Comparison of ENCODE assay signal across 1 cellular context in the genomic region with DNA sequence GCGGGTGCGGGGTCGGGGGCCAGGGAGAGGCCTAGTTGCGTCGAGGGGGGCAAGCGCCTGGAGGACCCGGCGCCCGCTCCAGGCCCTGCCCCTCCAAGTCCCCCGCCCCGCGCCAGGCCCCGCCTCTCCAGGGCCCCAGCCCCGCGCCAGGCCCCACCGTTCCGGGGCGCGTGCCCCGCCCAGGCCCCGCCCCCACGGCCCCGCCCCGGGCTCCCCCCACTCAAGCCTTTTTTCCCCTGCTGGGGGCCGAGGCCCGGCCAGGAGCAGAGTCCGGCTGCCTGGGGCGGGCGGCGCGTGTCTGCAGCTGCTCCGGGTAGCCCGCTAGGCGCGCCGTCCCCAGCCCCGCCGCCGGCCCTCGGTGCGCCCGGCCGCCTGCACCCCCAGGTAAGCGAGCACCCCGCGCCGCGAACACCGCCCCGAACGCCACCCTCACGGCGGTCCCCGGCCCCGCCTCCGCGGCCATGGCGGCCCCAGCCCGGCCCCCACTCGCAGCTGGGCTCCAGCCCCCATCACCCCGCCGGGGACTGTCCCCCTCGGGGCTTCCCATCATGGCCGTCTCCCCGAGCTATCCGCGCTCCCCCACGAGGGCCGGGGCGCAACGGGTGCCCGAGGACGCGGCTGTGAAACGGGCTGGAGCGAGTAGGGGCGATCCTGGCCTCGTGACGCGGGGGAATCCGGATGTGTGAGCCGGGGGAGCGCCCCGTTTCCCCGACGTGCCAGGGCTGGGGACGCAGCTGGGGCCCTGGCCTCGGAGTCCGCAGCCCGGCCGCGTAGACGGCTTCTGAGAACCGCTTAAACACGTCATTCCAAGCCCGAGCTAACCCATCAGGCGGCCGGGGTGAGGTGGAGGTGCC.
TF ChIP-seq lines count a peak whose summit lies in the region.

A gene with protein sequence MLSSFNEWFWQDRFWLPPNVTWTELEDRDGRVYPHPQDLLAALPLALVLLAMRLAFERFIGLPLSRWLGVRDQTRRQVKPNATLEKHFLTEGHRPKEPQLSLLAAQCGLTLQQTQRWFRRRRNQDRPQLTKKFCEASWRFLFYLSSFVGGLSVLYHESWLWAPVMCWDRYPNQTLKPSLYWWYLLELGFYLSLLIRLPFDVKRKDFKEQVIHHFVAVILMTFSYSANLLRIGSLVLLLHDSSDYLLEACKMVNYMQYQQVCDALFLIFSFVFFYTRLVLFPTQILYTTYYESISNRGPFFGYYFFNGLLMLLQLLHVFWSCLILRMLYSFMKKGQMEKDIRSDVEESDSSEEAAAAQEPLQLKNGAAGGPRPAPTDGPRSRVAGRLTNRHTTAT (plus strand): TSS at position 260 of the 854 bp plus-strand sequence. CDS start 41,707 bp downstream, outside the sequence.

TF ChIP-seq in HepG2, 621 proteins besides CTCF, POLR2A, EP300 and RAD21 (continued from another document and continues in another):
- TF ChIP-seq, protein P1, sequence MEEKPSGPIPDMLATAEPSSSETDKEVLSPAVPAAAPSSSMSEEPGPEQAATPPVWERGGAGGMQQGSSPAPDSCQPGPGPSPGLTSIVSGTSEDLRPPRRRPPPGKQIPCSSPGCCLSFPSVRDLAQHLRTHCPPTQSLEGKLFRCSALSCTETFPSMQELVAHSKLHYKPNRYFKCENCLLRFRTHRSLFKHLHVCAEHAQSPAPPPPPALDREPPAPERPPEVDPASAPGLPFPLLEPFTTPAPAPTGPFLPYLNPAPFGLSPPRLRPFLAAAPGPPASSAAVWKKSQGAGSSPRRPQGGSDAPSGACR (CRISPR knock-in tag; IDR thresholded peaks at IDR 0.05) = 0 out of 2 replicates have a peak, but pooled peaks have one; percentile 5
- TF ChIP-seq MYC (CRISPR knock-in tag; IDR thresholded peaks at IDR 0.05; ENCODE audit: borderline replicate concordance) (peak; percentile 65; the same call in 1 of the 2 replicates), EEA1 (CRISPR knock-in tag; IDR thresholded peaks at IDR 0.05; ENCODE audit: borderline replicate concordance) (no peak), ZNF335 (CRISPR knock-in tag; IDR thresholded peaks at IDR 0.05) (no peak), CEBPG (CRISPR knock-in tag; IDR thresholded peaks at IDR 0.05) (no peak), ZNF782 (CRISPR knock-in tag; IDR thresholded peaks at IDR 0.05; ENCODE audit: borderline replicate concordance) (no peak), ZNF292 (CRISPR knock-in tag; IDR thresholded peaks at IDR 0.05; ENCODE audit: borderline replicate concordance, low read depth) (no peak), YY1 (IDR thresholded peaks at IDR 0.05; ENCODE audit: insufficient read depth, insufficient replicate concordance, low read depth, low read length) (no peak), ZNF891 (CRISPR knock-in tag; IDR thresholded peaks at IDR 0.05) (peak; percentile 52; the same call in 1 of the 2 replicates), PRMT3 (CRISPR knock-in tag; IDR thresholded peaks at IDR 0.05; ENCODE audit: borderline replicate concordance, low read depth) (no peak), HNF4G (IDR thresholded peaks at IDR 0.05; ENCODE audit: borderline replicate concordance, low read depth, low read length) (peak; percentile 73), HNF4G (CRISPR knock-in tag; IDR thresholded peaks at IDR 0.05; ENCODE audit: borderline replicate concordance, low read depth) (no peak), KMT2B (CRISPR knock-in tag; IDR thresholded peaks at IDR 0.05) (0 out of 2 replicates have a peak, but pooled peaks have one; percentile 41), IKZF4 (CRISPR knock-in tag; IDR thresholded peaks at IDR 0.05; ENCODE audit: borderline replicate concordance, low read depth, not compliant biosample characterization) (peak; percentile 54), ZNF143 (CRISPR knock-in tag; IDR thresholded peaks at IDR 0.05) (no peak), HDAC1 (CRISPR knock-in tag; IDR thresholded peaks at IDR 0.05) (0 out of 2 replicates have a peak, but pooled peaks have one; percentile 46), ZNF709 (CRISPR knock-in tag; IDR thresholded peaks at IDR 0.05) (peak; percentile 30; the same call in 1 of the 2 replicates), ZNF629 (CRISPR knock-in tag; conservative IDR thresholded peaks at IDR 0.05) (no peak), ZNF552 (CRISPR knock-in tag; IDR thresholded peaks at IDR 0.05; ENCODE audit: borderline replicate concordance) (0 out of 2 replicates have a peak, but pooled peaks have one; percentile 43), TAF1 (CRISPR knock-in tag; IDR thresholded peaks at IDR 0.05) (peak; percentile 44; the same call in 1 of the 2 replicates), HNRNPUL1 (IDR thresholded peaks at IDR 0.05; ENCODE audit: low read depth, low read length) (no peak), SP5 (CRISPR knock-in tag; IDR thresholded peaks at IDR 0.05; ENCODE audit: borderline replicate concordance, low read depth) (peak; percentile 57; the same call in 1 of the 2 replicates), NFYB (CRISPR knock-in tag; IDR thresholded peaks at IDR 0.05) (no peak), ZNF225 (CRISPR knock-in tag; IDR thresholded peaks at IDR 0.05) (0 out of 2 replicates have a peak, but pooled peaks have one; percentile 51), NFE2 (CRISPR knock-in tag; IDR thresholded peaks at IDR 0.05) (no peak), FOXO1 (CRISPR knock-in tag; IDR thresholded peaks at IDR 0.05) (no peak), SP140L (CRISPR knock-in tag; IDR thresholded peaks at IDR 0.05; ENCODE audit: borderline replicate concordance) (no peak), ZNF484 (CRISPR knock-in tag; IDR thresholded peaks at IDR 0.05; ENCODE audit: borderline replicate concordance, low read depth) (no peak), ZNF501 (CRISPR knock-in tag; IDR thresholded peaks at IDR 0.05) (peak; percentile 11; the same call in 1 of the 2 replicates)
- TF ChIP-seq, protein P2, sequence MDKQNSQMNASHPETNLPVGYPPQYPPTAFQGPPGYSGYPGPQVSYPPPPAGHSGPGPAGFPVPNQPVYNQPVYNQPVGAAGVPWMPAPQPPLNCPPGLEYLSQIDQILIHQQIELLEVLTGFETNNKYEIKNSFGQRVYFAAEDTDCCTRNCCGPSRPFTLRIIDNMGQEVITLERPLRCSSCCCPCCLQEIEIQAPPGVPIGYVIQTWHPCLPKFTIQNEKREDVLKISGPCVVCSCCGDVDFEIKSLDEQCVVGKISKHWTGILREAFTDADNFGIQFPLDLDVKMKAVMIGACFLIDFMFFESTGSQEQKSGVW (CRISPR knock-in tag; IDR thresholded peaks at IDR 0.05; ENCODE audit: borderline replicate concordance) = 0 out of 2 replicates have a peak, but pooled peaks have one; percentile 60
- TF ChIP-seq, protein P3, sequence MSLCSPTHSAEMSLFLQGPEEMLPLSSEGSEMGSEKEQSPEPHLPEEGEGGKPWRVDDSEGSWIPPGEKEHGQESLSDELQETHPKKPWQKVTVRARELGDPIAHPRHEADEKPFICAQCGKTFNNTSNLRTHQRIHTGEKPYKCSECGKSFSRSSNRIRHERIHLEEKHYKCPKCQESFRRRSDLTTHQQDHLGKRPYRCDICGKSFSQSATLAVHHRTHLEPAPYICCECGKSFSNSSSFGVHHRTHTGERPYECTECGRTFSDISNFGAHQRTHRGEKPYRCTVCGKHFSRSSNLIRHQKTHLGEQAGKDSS (CRISPR knock-in tag; IDR thresholded peaks at IDR 0.05; ENCODE audit: borderline replicate concordance, low read depth) = no peak
- TF ChIP-seq, protein P4, sequence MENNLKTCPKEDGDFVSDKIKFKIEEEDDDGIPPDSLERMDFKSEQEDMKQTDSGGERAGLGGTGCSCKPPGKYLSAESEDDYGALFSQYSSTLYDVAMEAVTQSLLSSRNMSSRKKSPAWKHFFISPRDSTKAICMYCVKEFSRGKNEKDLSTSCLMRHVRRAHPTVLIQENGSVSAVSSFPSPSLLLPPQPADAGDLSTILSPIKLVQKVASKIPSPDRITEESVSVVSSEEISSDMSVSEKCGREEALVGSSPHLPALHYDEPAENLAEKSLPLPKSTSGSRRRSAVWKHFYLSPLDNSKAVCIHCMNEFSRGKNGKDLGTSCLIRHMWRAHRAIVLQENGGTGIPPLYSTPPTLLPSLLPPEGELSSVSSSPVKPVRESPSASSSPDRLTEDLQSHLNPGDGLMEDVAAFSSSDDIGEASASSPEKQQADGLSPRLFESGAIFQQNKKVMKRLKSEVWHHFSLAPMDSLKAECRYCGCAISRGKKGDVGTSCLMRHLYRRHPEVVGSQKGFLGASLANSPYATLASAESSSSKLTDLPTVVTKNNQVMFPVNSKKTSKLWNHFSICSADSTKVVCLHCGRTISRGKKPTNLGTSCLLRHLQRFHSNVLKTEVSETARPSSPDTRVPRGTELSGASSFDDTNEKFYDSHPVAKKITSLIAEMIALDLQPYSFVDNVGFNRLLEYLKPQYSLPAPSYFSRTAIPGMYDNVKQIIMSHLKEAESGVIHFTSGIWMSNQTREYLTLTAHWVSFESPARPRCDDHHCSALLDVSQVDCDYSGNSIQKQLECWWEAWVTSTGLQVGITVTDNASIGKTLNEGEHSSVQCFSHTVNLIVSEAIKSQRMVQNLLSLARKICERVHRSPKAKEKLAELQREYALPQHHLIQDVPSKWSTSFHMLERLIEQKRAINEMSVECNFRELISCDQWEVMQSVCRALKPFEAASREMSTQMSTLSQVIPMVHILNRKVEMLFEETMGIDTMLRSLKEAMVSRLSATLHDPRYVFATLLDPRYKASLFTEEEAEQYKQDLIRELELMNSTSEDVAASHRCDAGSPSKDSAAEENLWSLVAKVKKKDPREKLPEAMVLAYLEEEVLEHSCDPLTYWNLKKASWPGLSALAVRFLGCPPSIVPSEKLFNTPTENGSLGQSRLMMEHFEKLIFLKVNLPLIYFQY (CRISPR knock-in tag; IDR thresholded peaks at IDR 0.05; ENCODE audit: borderline replicate concordance) = no peak
- TF ChIP-seq, protein P5, sequence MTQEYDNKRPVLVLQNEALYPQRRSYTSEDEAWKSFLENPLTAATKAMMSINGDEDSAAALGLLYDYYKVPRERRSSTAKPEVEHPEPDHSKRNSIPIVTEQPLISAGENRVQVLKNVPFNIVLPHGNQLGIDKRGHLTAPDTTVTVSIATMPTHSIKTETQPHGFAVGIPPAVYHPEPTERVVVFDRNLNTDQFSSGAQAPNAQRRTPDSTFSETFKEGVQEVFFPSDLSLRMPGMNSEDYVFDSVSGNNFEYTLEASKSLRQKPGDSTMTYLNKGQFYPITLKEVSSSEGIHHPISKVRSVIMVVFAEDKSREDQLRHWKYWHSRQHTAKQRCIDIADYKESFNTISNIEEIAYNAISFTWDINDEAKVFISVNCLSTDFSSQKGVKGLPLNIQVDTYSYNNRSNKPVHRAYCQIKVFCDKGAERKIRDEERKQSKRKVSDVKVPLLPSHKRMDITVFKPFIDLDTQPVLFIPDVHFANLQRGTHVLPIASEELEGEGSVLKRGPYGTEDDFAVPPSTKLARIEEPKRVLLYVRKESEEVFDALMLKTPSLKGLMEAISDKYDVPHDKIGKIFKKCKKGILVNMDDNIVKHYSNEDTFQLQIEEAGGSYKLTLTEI (CRISPR knock-in tag; conservative IDR thresholded peaks at IDR 0.05) = no peak
- TF ChIP-seq, protein P6, sequence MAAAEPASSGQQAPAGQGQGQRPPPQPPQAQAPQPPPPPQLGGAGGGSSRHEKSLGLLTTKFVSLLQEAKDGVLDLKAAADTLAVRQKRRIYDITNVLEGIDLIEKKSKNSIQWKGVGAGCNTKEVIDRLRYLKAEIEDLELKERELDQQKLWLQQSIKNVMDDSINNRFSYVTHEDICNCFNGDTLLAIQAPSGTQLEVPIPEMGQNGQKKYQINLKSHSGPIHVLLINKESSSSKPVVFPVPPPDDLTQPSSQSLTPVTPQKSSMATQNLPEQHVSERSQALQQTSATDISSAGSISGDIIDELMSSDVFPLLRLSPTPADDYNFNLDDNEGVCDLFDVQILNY (CRISPR knock-in tag; conservative IDR thresholded peaks at IDR 0.05) = no peak
- TF ChIP-seq, protein P7, sequence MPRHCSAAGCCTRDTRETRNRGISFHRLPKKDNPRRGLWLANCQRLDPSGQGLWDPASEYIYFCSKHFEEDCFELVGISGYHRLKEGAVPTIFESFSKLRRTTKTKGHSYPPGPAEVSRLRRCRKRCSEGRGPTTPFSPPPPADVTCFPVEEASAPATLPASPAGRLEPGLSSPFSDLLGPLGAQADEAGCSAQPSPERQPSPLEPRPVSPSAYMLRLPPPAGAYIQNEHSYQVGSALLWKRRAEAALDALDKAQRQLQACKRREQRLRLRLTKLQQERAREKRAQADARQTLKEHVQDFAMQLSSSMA (CRISPR knock-in tag; IDR thresholded peaks at IDR 0.05) = no peak
- TF ChIP-seq, protein P8, sequence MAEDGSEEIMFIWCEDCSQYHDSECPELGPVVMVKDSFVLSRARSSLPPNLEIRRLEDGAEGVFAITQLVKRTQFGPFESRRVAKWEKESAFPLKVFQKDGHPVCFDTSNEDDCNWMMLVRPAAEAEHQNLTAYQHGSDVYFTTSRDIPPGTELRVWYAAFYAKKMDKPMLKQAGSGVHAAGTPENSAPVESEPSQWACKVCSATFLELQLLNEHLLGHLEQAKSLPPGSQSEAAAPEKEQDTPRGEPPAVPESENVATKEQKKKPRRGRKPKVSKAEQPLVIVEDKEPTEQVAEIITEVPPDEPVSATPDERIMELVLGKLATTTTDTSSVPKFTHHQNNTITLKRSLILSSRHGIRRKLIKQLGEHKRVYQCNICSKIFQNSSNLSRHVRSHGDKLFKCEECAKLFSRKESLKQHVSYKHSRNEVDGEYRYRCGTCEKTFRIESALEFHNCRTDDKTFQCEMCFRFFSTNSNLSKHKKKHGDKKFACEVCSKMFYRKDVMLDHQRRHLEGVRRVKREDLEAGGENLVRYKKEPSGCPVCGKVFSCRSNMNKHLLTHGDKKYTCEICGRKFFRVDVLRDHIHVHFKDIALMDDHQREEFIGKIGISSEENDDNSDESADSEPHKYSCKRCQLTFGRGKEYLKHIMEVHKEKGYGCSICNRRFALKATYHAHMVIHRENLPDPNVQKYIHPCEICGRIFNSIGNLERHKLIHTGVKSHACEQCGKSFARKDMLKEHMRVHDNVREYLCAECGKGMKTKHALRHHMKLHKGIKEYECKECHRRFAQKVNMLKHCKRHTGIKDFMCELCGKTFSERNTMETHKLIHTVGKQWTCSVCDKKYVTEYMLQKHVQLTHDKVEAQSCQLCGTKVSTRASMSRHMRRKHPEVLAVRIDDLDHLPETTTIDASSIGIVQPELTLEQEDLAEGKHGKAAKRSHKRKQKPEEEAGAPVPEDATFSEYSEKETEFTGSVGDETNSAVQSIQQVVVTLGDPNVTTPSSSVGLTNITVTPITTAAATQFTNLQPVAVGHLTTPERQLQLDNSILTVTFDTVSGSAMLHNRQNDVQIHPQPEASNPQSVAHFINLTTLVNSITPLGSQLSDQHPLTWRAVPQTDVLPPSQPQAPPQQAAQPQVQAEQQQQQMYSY (CRISPR knock-in tag; IDR thresholded peaks at IDR 0.05) = no peak
- TF ChIP-seq, protein P9, sequence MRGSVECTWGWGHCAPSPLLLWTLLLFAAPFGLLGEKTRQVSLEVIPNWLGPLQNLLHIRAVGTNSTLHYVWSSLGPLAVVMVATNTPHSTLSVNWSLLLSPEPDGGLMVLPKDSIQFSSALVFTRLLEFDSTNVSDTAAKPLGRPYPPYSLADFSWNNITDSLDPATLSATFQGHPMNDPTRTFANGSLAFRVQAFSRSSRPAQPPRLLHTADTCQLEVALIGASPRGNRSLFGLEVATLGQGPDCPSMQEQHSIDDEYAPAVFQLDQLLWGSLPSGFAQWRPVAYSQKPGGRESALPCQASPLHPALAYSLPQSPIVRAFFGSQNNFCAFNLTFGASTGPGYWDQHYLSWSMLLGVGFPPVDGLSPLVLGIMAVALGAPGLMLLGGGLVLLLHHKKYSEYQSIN (CRISPR knock-in tag; IDR thresholded peaks at IDR 0.05; ENCODE audit: borderline replicate concordance) = no peak
